Comparison of ENCODE assay signal across 9 cellular contexts in genomic region chr6:136609878-136610706, GRCh38. TPM values are rescaled to one million over a fixed set of nuclear protein-coding genes. Genes with fewer than 3 reads are reported as not detected.
DNase-seq lines count a peak whose midpoint lies in the region; ATAC-seq and TF ChIP-seq lines count a peak whose summit lies in the region.
"Had no signal": no experiment of that assay in that cellular context is flagged by ENCODE, and none has a peak within 500 bp of the region (broad histone marks: within the 10 kb centered on the region; RNA-seq: fewer than 3 reads in every experiment).

No MANE protein-coding gene starts in this region.

- H3K27ac ChIP-seq in body of pancreas: peak overlapping the region in 3 of 4 donors; percentile 42 to 58 (median 55)

- H3K9me3 ChIP-seq in body of pancreas (no peaks in the 10 kb centered on the region), BE2C (no peaks in the 10 kb centered on the region)

- no peaks in the 10 kb centered on the region for H3K36me3 ChIP-seq in body of pancreas (replicated peaks in 1 of 2; ENCODE audit: insufficient read depth in 1 of 2, low read depth in 2 of 2)
- peaks cover 3% of the 10 kb centered on the region; the same call in 1 of the 2 replicates for H3K36me3 ChIP-seq in BE2C

- peak; percentile 29 to 40 for DNase-seq in NCI-H2081 (lab: John Stamatoyannopoulos, UW)
- DNase-seq in NCI-H2081 treated with DMSO at 0.1 percent for 48 hours (lab: John Stamatoyannopoulos, UW): no peak
- peak; percentile 99 for DNase-seq in NCI-H226
- DNase-seq in body of pancreas: peak; percentile 23 to 66 (median 46)
- peak; percentile 100 for DNase-seq in kidney glomerular epithelial cell (lab: John Stamatoyannopoulos, UW)
- DNase-seq in ureter (ENCODE audit: low spot score): peak; percentile 80
- no peak for DNase-seq in BE2C
- DNase-seq: DND-41 had no signal

- no peak for TF ChIP-seq POLR2A in body of pancreas (IDR thresholded peaks at IDR 0.05)

- intact Hi-C loops in body of pancreas (cut with DNase I): no loop called here

- H3K4me1 ChIP-seq in body of pancreas (peaks cover 60% of the 10 kb centered on the region), BE2C (peaks cover 9% of the 10 kb centered on the region)

- H3K27me3 ChIP-seq in body of pancreas (no peaks in the 10 kb centered on the region), BE2C (no peaks in the 10 kb centered on the region)

- ATAC-seq in body of pancreas (peak; percentile 78), HG02840 (IDR thresholded peaks at IDR 0.05; ENCODE audit: low FRiP score, unreplicated experiment) (no peak)

- H3K4me3 ChIP-seq in body of pancreas (no peak overlapping the region), BE2C (ENCODE audit: low read depth, low read length) (no peak overlapping the region)

- 34 to 41% methylated on average over 4 of the region's 4 CpGs for WGBS in body of pancreas, 2 donors

- TF ChIP-seq CTCF in body of pancreas (IDR thresholded peaks at IDR 0.05): no peak
- TF ChIP-seq CTCF in BE2C (IDR thresholded peaks at IDR 0.05; ENCODE audit: low read depth, low read length): no peak

RNA-seq across cellular contexts. Expression of gene MAP7, which starts 59.9 kb away (rescaled TPM):
- total RNA-seq in body of pancreas (10 to 100 TPM; 19.7 to 28.7 TPM), ureter (37.0 TPM)
- 16.1 TPM for polyA plus RNA-seq in BE2C (2012; ENCODE audit: insufficient read depth, insufficient read length, low read depth)

Comparison
In these comparisons a context has a peak if more than half of its experiments do, and no peak if none do; other contexts are left out.
1. DNase-seq: peak in NCI-H2081 (2 of 2), NCI-H226 (single experiment), body of pancreas (4 of 4), kidney glomerular epithelial cell (single experiment) and ureter (single experiment); none in NCI-H2081 treated with DMSO at 0.1 percent for 48 hours (single experiment) and BE2C (single experiment).